23 cellular contexts compared by ENCODE assay signal in the genomic region with DNA sequence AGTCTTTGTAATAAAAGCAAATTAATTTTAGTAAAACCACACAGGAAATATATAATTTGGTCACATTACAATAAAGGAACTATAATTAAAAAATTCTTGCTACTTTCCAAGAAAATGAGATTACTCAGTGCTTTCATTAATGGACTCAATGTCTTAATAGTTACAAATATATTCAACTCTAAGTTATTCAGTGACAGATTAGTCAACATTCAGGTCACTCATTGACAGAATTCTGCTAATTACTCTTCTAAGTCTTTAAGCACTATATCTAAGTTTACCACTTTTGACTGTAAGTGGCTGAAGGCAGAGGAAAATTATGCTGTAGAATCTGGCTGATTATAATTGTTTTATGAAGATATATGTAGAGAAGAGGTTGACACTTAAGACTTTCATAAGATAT.
"Had no signal": no experiment of that assay in that cellular context is flagged by ENCODE, and none has a peak within 500 bp of the region (broad histone marks: within the 10 kb centered on the region; RNA-seq: fewer than 3 reads in every experiment).

No MANE protein-coding gene starts in this region.

- DNase-seq: IMR-90, Karpas-422, KG1, MG63, NCI-H1092, NCI-H1105 treated with DMSO at 0.1 percent for 48 hours, NCI-H1417 treated with DMSO at 0.1 percent for 48 hours, NCI-H146, NCI-H1694 treated with DMSO at 0.1 percent for 48 hours, NCI-H1930, NCI-H2081, NCI-H2107, NCI-H2227 treated with DMSO at 0.1 percent for 48 hours, NCI-H446, NCI-H510A, NCI-H524 treated with DMSO at 0.1 percent for 48 hours, NCI-H69, NCI-H774, Right ventricle myocardium superior, RPMI8226, SIG-M5, T-cell had no signal

- ATAC-seq: HepG2, T-cell had no signal
